Comparison of ENCODE assay signal across 14 cellular contexts in the genomic region with DNA sequence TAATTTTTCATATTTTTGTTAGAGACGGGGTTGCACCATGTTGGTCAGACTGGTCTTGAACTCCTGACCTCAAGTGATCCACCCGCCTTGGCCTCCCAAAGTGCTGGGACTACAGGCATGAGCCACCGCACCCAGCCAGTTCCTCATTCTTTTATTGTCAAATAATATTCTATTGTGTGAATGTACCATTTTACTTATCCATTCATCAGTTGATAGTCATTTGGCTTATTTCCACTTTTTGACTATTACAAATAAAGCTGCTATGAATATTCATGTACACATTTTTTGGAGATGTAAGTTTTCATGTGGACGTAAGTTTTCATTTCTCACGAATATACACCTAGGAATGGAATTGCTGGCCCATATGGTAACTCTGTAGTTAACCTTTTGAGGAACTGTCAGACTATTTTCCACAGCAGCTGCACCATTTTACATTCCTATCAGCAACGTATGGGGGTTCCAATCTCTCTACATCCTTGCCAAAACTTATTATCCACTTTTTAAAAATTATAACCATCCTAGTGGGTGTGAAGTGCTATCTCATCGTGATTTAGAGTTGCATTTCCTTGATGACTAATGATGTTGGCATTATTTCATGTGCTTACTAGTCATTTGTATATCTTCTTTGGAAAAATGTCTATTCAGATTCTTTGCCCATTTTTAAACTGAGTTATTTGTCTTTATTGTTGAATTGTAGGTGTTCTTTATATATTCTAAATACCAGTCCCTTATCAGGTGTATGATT. TPM values are rescaled to one million over a fixed set of nuclear protein-coding genes. Genes with fewer than 3 reads are reported as not detected.
DNase-seq lines count a peak whose midpoint lies in the region; ATAC-seq and FAIRE-seq lines count a peak whose summit lies in the region.
"Had no signal": no experiment of that assay in that cellular context is flagged by ENCODE, and none has a peak within 500 bp of the region (broad histone marks: within the 10 kb centered on the region; RNA-seq: fewer than 3 reads in every experiment).

No MANE protein-coding gene starts in this region.

- peaks cover 1% of the 10 kb centered on the region for H3K9me3 ChIP-seq in trophoblast cell (ENCODE audit: insufficient read depth, low read depth, low read length)
- H3K9me3 ChIP-seq: neutrophil had no signal

- H3K9ac ChIP-seq in trophoblast cell (ENCODE audit: low read length), result no peak overlapping the region

- H3K27ac ChIP-seq in epithelial cell of prostate (peak overlapping the region; percentile 99), trophoblast cell (ENCODE audit: low read depth, low read length) (no peak overlapping the region)
- H3K27ac ChIP-seq: neutrophil had no signal

- no CpG with 5 or more reads among the region's 7 CpGs for WGBS in trophoblast cell (ENCODE audit: extremely low coverage, insufficient coverage, insufficient read length)

- no peak overlapping the region for H2BK5ac ChIP-seq in trophoblast cell (ENCODE audit: low read depth, low read length, poor library complexity)

- H3K4me3 ChIP-seq in trophoblast cell (ENCODE audit: low read depth, low read length), result no peak overlapping the region
- H3K4me3 ChIP-seq: HAP-1, lung had no signal

- H3K36me3 ChIP-seq in trophoblast cell (ENCODE audit: control insufficient read depth in 1 of 2, insufficient read depth in 2 of 2, low read length in 2 of 2), result peaks cover 2 to 5% of the 10 kb centered on the region in 2 experiments
- H3K36me3 ChIP-seq: neutrophil had no signal

- H3K27me3 ChIP-seq in trophoblast cell (ENCODE audit: insufficient read depth, low read length), result no peaks in the 10 kb centered on the region
- H3K27me3 ChIP-seq: neutrophil had no signal

- H3K4me2 ChIP-seq in trophoblast cell (ENCODE audit: low read length), result no peak overlapping the region

- H4K12ac ChIP-seq in trophoblast cell (ENCODE audit: low read depth, low read length), result no peak overlapping the region

- H3K14ac ChIP-seq in trophoblast cell (ENCODE audit: low read length), result no peak overlapping the region

- no peak for DNase-seq in GM19239 (ENCODE audit: insufficient read length, low spot score)
- peak; percentile 51 for DNase-seq in RPMI7951 (ENCODE audit: low read depth)
- peak; percentile 31 for DNase-seq in epithelial cell of prostate (ENCODE audit: low read depth, low spot score)
- DNase-seq in trophoblast cell, result peak; percentile 28 to 75
- no peak for DNase-seq in GM03348 (ENCODE audit: low spot score)
- no peak for DNase-seq in DMS53 (lab: John Stamatoyannopoulos, UW)
- DNase-seq: activated CD4-positive, CD25-positive, alpha-beta regulatory T cell treated with anti-CD3 and anti-CD28 coated beads, Interleukin-2, amount 50 U/mL, for 72 hours; aorta; CD8-positive, alpha-beta memory T cell; NCI-H1105 had no signal

- no peak for ATAC-seq in HG03432 (IDR thresholded peaks at IDR 0.05; ENCODE audit: unreplicated experiment)

- H3K23ac ChIP-seq in trophoblast cell (ENCODE audit: low read length), result no peak overlapping the region

- H3K4ac ChIP-seq in trophoblast cell (ENCODE audit: low read depth, low read length), result no peak overlapping the region

- H3K4me1 ChIP-seq in trophoblast cell (ENCODE audit: control insufficient read depth in 1 of 2, insufficient read depth in 2 of 2, low read length in 2 of 2), result no peaks in the 10 kb centered on the region
- H3K4me1 ChIP-seq: HAP-1 had no signal

- no peak overlapping the region for H2BK12ac ChIP-seq in trophoblast cell (ENCODE audit: low read length)

- H4K8ac ChIP-seq in trophoblast cell (ENCODE audit: low read depth, low read length), result no peak overlapping the region

- H4K91ac ChIP-seq in trophoblast cell (ENCODE audit: low read depth, low read length), result no peak overlapping the region

- no peak overlapping the region for H2AFZ ChIP-seq in trophoblast cell (ENCODE audit: insufficient read depth, low read length, poor library complexity)

- no peaks in the 10 kb centered on the region for H3K79me1 ChIP-seq in trophoblast cell (ENCODE audit: low read length)

- H3K18ac ChIP-seq in trophoblast cell (ENCODE audit: low read length), result no peak overlapping the region

- FAIRE-seq in GM19239 (lab: Jason Lieb, UNC), result peak; percentile 79

- H3K79me2 ChIP-seq in trophoblast cell (ENCODE audit: control insufficient read depth, insufficient read depth, low read length, poor library complexity), result no peaks in the 10 kb centered on the region

- H2BK120ac ChIP-seq in trophoblast cell (ENCODE audit: insufficient read depth, low read length, poor library complexity), result no peak overlapping the region

- H2AK5ac ChIP-seq in trophoblast cell (ENCODE audit: low read length), result no peak overlapping the region

RNA-seq across cellular contexts. Expression of gene PACC1, which starts 12.7 kb away (rescaled TPM):
- 8.1 and 10.0 TPM in 2 replicates for total RNA-seq in RPMI7951 (2014; rRNA removed; shearing (Covaris generic))
- polyA plus RNA-seq in trophoblast cell (2013), result 5.9 and 6.2 TPM in 2 replicates

RNA-seq across cellular contexts. Expression of gene NENF, which starts 30.7 kb away (rescaled TPM):
- 52.7 and 54.1 TPM in 2 replicates for total RNA-seq in RPMI7951 (2014; rRNA removed; shearing (Covaris generic))
- 18.4 and 19.1 TPM in 2 replicates for polyA plus RNA-seq in trophoblast cell (2013)

Comparison
In these comparisons a context has a peak if more than half of its experiments do, and no peak if none do; other contexts are left out.
1. DNase-seq: peak in RPMI7951 (single experiment), epithelial cell of prostate (single experiment) and trophoblast cell (2 of 2); none in GM19239 (single experiment), GM03348 (single experiment) and DMS53 (single experiment).